ENCODE assay signal across 16 cellular contexts in the genomic region with DNA sequence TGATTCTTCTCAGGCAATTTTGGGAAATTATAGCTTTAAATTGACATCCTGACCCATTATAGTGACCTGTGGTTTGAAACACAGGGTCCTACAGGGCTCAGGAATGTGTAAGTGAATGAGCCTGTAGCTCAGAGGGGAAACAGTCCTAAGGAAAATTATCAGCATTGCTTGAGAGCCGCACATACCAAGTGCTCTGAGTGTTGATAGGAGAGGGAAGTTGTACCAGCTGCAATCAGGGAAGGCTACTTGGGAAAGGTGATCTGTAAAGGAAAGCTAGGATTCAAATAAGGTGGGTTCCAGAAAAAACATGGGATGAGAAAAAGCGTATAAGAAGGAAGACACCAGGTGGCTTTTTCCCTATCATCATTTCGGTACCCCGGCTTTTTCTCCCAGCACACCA. TPM values are rescaled to one million over a fixed set of nuclear protein-coding genes. Genes with fewer than 3 reads are reported as not detected.
DNase-seq lines count a peak whose midpoint lies in the region; ATAC-seq and TF ChIP-seq lines count a peak whose summit lies in the region.
"Had no signal": no experiment of that assay in that cellular context is flagged by ENCODE, and none has a peak within 500 bp of the region (broad histone marks: within the 10 kb centered on the region; RNA-seq: fewer than 3 reads in every experiment).

No MANE protein-coding gene starts in this region.

- peaks cover 29% of the 10 kb centered on the region for H3K4me1 Mint-ChIP-seq in MCF 10A (ENCODE audit: insufficient read depth, unreplicated experiment)
- H3K4me1 Mint-ChIP-seq in activated CD4-positive, alpha-beta T cell treated with anti-CD3 and anti-CD28 coated beads, Interleukin-2, amount 10 ng/mL, durations not matched to agents 7 days and 5 days: peaks cover 8% of the 10 kb centered on the region

- H3K27ac Mint-ChIP-seq in MCF 10A (ENCODE audit: low read depth, unreplicated experiment): peak overlapping the region; percentile 51
- H3K27ac Mint-ChIP-seq in activated CD4-positive, alpha-beta T cell treated with anti-CD3 and anti-CD28 coated beads, Interleukin-2, amount 10 ng/mL, durations not matched to agents 7 days and 5 days: no peak overlapping the region
- H3K27ac Mint-ChIP-seq: HFFc6 had no signal

- TF ChIP-seq POLR2A in breast epithelium (IDR thresholded peaks at IDR 0.05): no peak
- TF ChIP-seq POLR2A in spleen (IDR thresholded peaks at IDR 0.05): no peak

- POLR2A ChIA-PET in MCF 10A (lab: Yijun Ruan, JAX): interaction anchor here (0.6 to 1.7 kb wide), 9 partner anchors 51 to 681 kb away, joined by 3 to 6 read pairs (median 3); a partner anchor contains a TSS
- POLR2A ChIA-PET in PC-3 (lab: Charles Lee; ENCODE audit: unreplicated experiment): no interaction called here
- POLR2A ChIA-PET in activated CD4-positive, alpha-beta T cell treated with anti-CD3 and anti-CD28 coated beads, Interleukin-2, amount 10 ng/mL, durations not matched to agents 7 days and 5 days (lab: Charles Lee): no interaction called here

- no peaks in the 10 kb centered on the region for H3K9me3 Mint-ChIP-seq in MCF 10A (ENCODE audit: unreplicated experiment)
- H3K9me3 Mint-ChIP-seq in activated CD4-positive, alpha-beta T cell treated with anti-CD3 and anti-CD28 coated beads, Interleukin-2, amount 10 ng/mL, durations not matched to agents 7 days and 5 days: no peaks in the 10 kb centered on the region
- H3K9me3 Mint-ChIP-seq: HFFc6, IgD-negative memory B cell had no signal

- H3K9ac ChIP-seq in PC-3 (ENCODE audit: low read length): peak overlapping the region; percentile 29; the same call in 1 of the 2 replicates

- H3K36me3 Mint-ChIP-seq in MCF 10A (ENCODE audit: insufficient read depth, unreplicated experiment): peaks cover 5% of the 10 kb centered on the region
- no peaks in the 10 kb centered on the region for H3K36me3 Mint-ChIP-seq in activated CD4-positive, alpha-beta T cell treated with anti-CD3 and anti-CD28 coated beads, Interleukin-2, amount 10 ng/mL, durations not matched to agents 7 days and 5 days (ENCODE audit: low read depth)
- H3K36me3 Mint-ChIP-seq: IgD-negative memory B cell had no signal

- peaks cover 4% of the 10 kb centered on the region for H3K79me2 ChIP-seq in PC-3 (ENCODE audit: low read length)

- BruUV-seq in MCF 10A (replicated peaks; lab: Mats Ljungman, UMichigan) (no TSS peak), PC-3 (replicated peaks; lab: Mats Ljungman, UMichigan) (no TSS peak)

- H2AFZ ChIP-seq in PC-3 (ENCODE audit: low read length): no peak overlapping the region

- CTCF ChIA-PET in MCF 10A (lab: Yijun Ruan, JAX): interaction anchor here (0.6 to 1.8 kb wide), 14 partner anchors 10 to 1718 kb away, joined by 3 to 14 read pairs (median 3); no protein-coding TSS in a partner anchor
- CTCF ChIA-PET in PC-3 (lab: Charles Lee): no interaction called here
- CTCF ChIA-PET in activated CD4-positive, alpha-beta T cell treated with anti-CD3 and anti-CD28 coated beads, Interleukin-2, amount 10 ng/mL, durations not matched to agents 7 days and 5 days (lab: Charles Lee): interaction anchor here (1.0 to 1.7 kb wide), 2 partner anchors 10 to 13 kb away, joined by 3 to 4 read pairs; no protein-coding TSS in a partner anchor

- no peaks in the 10 kb centered on the region for H3F3A ChIP-seq in PC-3 (ENCODE audit: low read length, unreplicated experiment)

- intact Hi-C loops in MCF 10A (cut with micrococcal nuclease): loop anchor here (10.0 kb wide), 1 partner anchor 423 kb away; a partner anchor contains a TSS
- intact Hi-C loops in breast epithelium (cut with DNase I; ENCODE audit: low total_unique reads): no loop called here
- intact Hi-C loops in PC-3 (cut with micrococcal nuclease): loop anchor here (2.0 to 10.0 kb wide), 2 partner anchors 423 to 455 kb away; a partner anchor contains a TSS
- intact Hi-C loops in spleen (cut with DNase I; ENCODE audit: low total_unique reads): no loop called here

- H3K9me3 ChIP-seq in breast epithelium: no peaks in the 10 kb centered on the region
- no peaks in the 10 kb centered on the region for H3K9me3 ChIP-seq in PC-3 (ENCODE audit: low read length)
- H3K9me3 ChIP-seq in spleen: no peaks in the 10 kb centered on the region

- H4K20me1 ChIP-seq in PC-3 (ENCODE audit: low read length): no peaks in the 10 kb centered on the region

- DNase-seq in MCF 10A (ENCODE audit: unreplicated experiment) (no peak), breast epithelium (ENCODE audit: low spot score in 2 of 2) (no peak), PC-3 (no peak), islet precursor cell (peak; percentile 72), spleen (peak; percentile 24), DMS 273 (lab: John Stamatoyannopoulos, UW; ENCODE audit: unreplicated experiment) (no peak), DMS79 (lab: John Stamatoyannopoulos, UW) (no peak)
- no peak for DNase-seq in activated CD4-positive, alpha-beta T cell treated with anti-CD3 and anti-CD28 coated beads, Interleukin-2, amount 10 ng/mL, durations not matched to agents 7 days and 5 days
- DNase-seq: C1 segment of cervical spinal cord, NCI-H1417 treated with DMSO at 0.1 percent for 48 hours, NCI-H2029, NCI-H2171, NCI-H446 treated with DMSO at 0.1 percent for 48 hours had no signal

- TF ChIP-seq CTCF in MCF 10A (IDR thresholded peaks at IDR 0.05; ENCODE audit: unreplicated experiment) (no peak), breast epithelium (IDR thresholded peaks at IDR 0.05) (no peak), PC-3 (conservative IDR thresholded peaks at IDR 0.05; ENCODE audit: low read depth, low read length) (no peak), spleen (IDR thresholded peaks at IDR 0.05 in 8 of 11, conservative IDR thresholded peaks at IDR 0.05 in 3 of 11) (no peak)

- H3K4me1 ChIP-seq in breast epithelium (peaks cover 0 to 1% of the 10 kb centered on the region in 2 donors), PC-3 (ENCODE audit: insufficient read depth, low read length) (peaks cover 14% of the 10 kb centered on the region), spleen (peaks cover 0 to 49% (median 16%) of the 10 kb centered on the region in 6 donors)

- ATAC-seq in PC-3: no peak

- H3K36me3 ChIP-seq in breast epithelium (no peaks in the 10 kb centered on the region), PC-3 (ENCODE audit: low read depth, low read length) (no peaks in the 10 kb centered on the region), spleen (no peaks in the 10 kb centered on the region)

- H3K9me2 ChIP-seq in PC-3 (replicated peaks; ENCODE audit: low read length): no peaks in the 10 kb centered on the region

- no peak overlapping the region for H3K27ac ChIP-seq in breast epithelium
- H3K27ac ChIP-seq in PC-3 (ENCODE audit: low read length): peak overlapping the region; percentile 62
- peak overlapping the region in 4 of 8 donors; percentile 72 to 90 (median 82) for H3K27ac ChIP-seq in spleen
- H3K27ac ChIP-seq: 22Rv1 had no signal

- no peak overlapping the region for H3K4me3 ChIP-seq in breast epithelium
- no peak overlapping the region for H3K4me3 ChIP-seq in PC-3 (ENCODE audit: low read length)
- peak overlapping the region in 1 of 8 donors; percentile 53 for H3K4me3 ChIP-seq in spleen

- 54 to 88% (median 80%) methylated on average over 4 of the region's 4 CpGs for WGBS in spleen, 5 donors

- no peaks in the 10 kb centered on the region for H3K27me3 Mint-ChIP-seq in MCF 10A (ENCODE audit: insufficient read depth, unreplicated experiment)
- H3K27me3 Mint-ChIP-seq in activated CD4-positive, alpha-beta T cell treated with anti-CD3 and anti-CD28 coated beads, Interleukin-2, amount 10 ng/mL, durations not matched to agents 7 days and 5 days: peaks cover 2% of the 10 kb centered on the region
- H3K27me3 Mint-ChIP-seq: IgD-negative memory B cell had no signal

- no peak overlapping the region for H3K4me3 Mint-ChIP-seq in MCF 10A (ENCODE audit: unreplicated experiment)
- no peak overlapping the region for H3K4me3 Mint-ChIP-seq in activated CD4-positive, alpha-beta T cell treated with anti-CD3 and anti-CD28 coated beads, Interleukin-2, amount 10 ng/mL, durations not matched to agents 7 days and 5 days
- H3K4me3 Mint-ChIP-seq: HFFc6, IgD-negative memory B cell had no signal

- H3K27me3 ChIP-seq in breast epithelium: no peaks in the 10 kb centered on the region
- no peaks in the 10 kb centered on the region for H3K27me3 ChIP-seq in PC-3 (ENCODE audit: low read length)
- H3K27me3 ChIP-seq in spleen (replicated peaks in 1 of 7): no peaks in the 10 kb centered on the region

- no peak overlapping the region for H3K4me2 ChIP-seq in PC-3 (ENCODE audit: low read length)

RNA-seq across cellular contexts. Expression of a gene that starts 4.4 kb away (rescaled TPM):
- total RNA-seq in MCF 10A (2022): 29.6 and 30.3 TPM in 2 replicates
- total RNA-seq in breast epithelium: 10 to 100 TPM; 22.5 to 43.7 (median 30.8) TPM
- total RNA-seq in PC-3 (2014; rRNA removed): 24.1 and 30.6 TPM in 2 replicates
- total RNA-seq in spleen: 10 to 100 TPM; 22.3 to 36.9 (median 32.9) TPM
- polyA plus RNA-seq in spleen: 1 to 10 TPM; 3.7 to 7.4 (median 5.1) TPM
- total RNA-seq in activated CD4-positive, alpha-beta T cell treated with anti-CD3 and anti-CD28 coated beads, Interleukin-2, amount 10 ng/mL, durations not matched to agents 7 days and 5 days: 10 to 100 TPM; 30.5 to 36.8 TPM

Comparison
In these comparisons a context has a peak if more than half of its experiments do, and no peak if none do; other contexts are left out.
1. intact Hi-C loops: an anchor here in MCF 10A (10.0 kb wide) and PC-3 (2.0 to 10.0 kb wide); none called in breast epithelium and spleen.
2. DNase-seq: peak in islet precursor cell (single experiment) and spleen (single experiment); none in MCF 10A (single experiment), breast epithelium (0 of 2), PC-3 (single experiment), DMS 273 (single experiment), activated CD4-positive, alpha-beta T cell treated with anti-CD3 and anti-CD28 coated beads, Interleukin-2, amount 10 ng/mL, durations not matched to agents 7 days and 5 days (single experiment) and DMS79 (single experiment).